ENCODE assay signal across 21 cellular contexts in the genomic region with DNA sequence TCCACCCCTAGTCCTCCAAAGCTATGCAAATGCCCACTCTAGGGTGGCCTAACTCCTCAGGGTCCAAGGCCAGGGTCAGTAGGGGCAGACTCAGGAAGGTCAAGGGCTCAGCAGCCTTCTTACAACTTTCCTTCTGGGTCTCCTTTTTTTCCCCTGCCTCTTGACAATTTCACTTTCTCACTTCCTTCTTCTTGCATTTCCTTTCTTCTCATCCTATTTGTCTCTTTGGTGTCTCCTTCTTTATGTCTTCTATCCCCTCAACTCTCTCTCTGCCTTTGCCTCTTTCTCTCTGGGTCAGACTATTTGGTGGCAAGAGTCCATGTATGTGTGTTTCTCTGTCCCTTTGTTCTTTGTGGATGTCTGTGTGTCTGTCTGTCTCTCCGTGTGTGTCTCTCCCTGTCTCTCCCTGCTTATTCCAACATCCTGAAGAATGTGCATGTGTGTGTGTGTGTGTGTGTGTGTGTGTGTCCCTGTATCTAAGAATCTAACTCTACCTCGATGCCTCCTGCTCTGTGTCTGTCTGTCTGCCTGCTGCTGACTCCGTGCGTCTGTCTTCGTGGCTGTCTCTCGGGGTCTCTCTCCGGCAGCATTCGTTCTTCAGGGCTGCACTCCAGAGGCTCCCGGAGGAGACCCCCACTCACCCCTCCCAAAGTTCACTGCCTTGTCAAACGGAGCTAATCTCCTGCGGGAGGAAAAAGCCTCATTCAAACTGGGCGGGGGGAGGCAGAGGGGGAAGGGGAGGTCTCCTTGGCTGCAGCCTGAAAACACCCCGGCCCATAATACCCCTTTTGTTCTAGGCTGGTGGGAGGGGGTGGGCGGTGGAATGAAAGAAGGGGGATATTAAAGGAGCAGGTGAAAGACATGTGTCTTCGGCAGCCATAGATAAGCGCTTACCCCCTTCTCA. TPM values are rescaled to one million over a fixed set of nuclear protein-coding genes. Genes with fewer than 3 reads are reported as not detected.
DNase-seq lines count a peak whose midpoint lies in the region; TF ChIP-seq lines count a peak whose summit lies in the region.
"Had no signal": no experiment of that assay in that cellular context is flagged by ENCODE, and none has a peak within 500 bp of the region (broad histone marks: within the 10 kb centered on the region; RNA-seq: fewer than 3 reads in every experiment).

No MANE protein-coding gene starts in this region.

- no peak overlapping the region for H4K12ac ChIP-seq in trophoblast cell (ENCODE audit: low read depth, low read length)

- no peak overlapping the region for H4K91ac ChIP-seq in trophoblast cell (ENCODE audit: low read depth, low read length)

- H3K14ac ChIP-seq in trophoblast cell (ENCODE audit: low read length) = no peak overlapping the region

- peaks cover 59% of the 10 kb centered on the region for H3K4me1 Mint-ChIP-seq in type B pancreatic cell (ENCODE audit: unreplicated experiment)
- no peaks in the 10 kb centered on the region for H3K4me1 Mint-ChIP-seq in activated CD4-positive, alpha-beta T cell treated with anti-CD3 and anti-CD28 coated beads, Interleukin-2, amount 10 ng/mL, durations not matched to agents 7 days and 5 days

- H2BK12ac ChIP-seq in trophoblast cell (ENCODE audit: low read length) = no peak overlapping the region

- no peak overlapping the region for H3K23ac ChIP-seq in trophoblast cell (ENCODE audit: low read length)

- 56 to 57% methylated on average over 16 of the region's 16 CpGs for whole genome bisulfite sequencing in thyroid gland, 2 donors
- WGBS in trophoblast cell (ENCODE audit: extremely low coverage, insufficient coverage, insufficient read length) = no CpG with 5 or more reads among the region's 16 CpGs

- no peak overlapping the region for H2AK5ac ChIP-seq in trophoblast cell (ENCODE audit: low read length)

- no peak for TF ChIP-seq POLR2A in thyroid gland (IDR thresholded peaks at IDR 0.05)

- H3K36me3 ChIP-seq in thyroid gland (no peaks in the 10 kb centered on the region), trophoblast cell (ENCODE audit: control insufficient read depth in 1 of 2, insufficient read depth in 2 of 2, low read length in 2 of 2) (no peaks in the 10 kb centered on the region)
- H3K36me3 ChIP-seq: lower lobe of right lung, prostate gland had no signal

- H3K9me3 ChIP-seq in thyroid gland = no peaks in the 10 kb centered on the region
- H3K9me3 ChIP-seq in trophoblast cell (ENCODE audit: insufficient read depth, low read depth, low read length) = no peaks in the 10 kb centered on the region
- H3K9me3 ChIP-seq: lower lobe of right lung, prostate gland, testis had no signal

- H2BK120ac ChIP-seq in trophoblast cell (ENCODE audit: insufficient read depth, low read length, poor library complexity) = no peak overlapping the region

- H3K27me3 ChIP-seq in thyroid gland = no peaks in the 10 kb centered on the region
- H3K27me3 ChIP-seq in trophoblast cell (ENCODE audit: insufficient read depth, low read length) = no peaks in the 10 kb centered on the region
- H3K27me3 ChIP-seq: testis had no signal

- no peak overlapping the region for H3K4ac ChIP-seq in trophoblast cell (ENCODE audit: low read depth, low read length)

- H3K9ac ChIP-seq in trophoblast cell (ENCODE audit: low read length) = no peak overlapping the region

- intact Hi-C loops in thyroid gland (cut with DNase I) = no loop called here

- H3K4me3 ChIP-seq in thyroid gland (replicated peaks in 1 of 3) = no peak overlapping the region
- no peak overlapping the region for H3K4me3 ChIP-seq in trophoblast cell (ENCODE audit: low read depth, low read length)
- H3K4me3 ChIP-seq: dorsolateral prefrontal cortex, lower lobe of right lung, prostate gland, testis had no signal

- H3K9me3 Mint-ChIP-seq in type B pancreatic cell = no peaks in the 10 kb centered on the region
- H3K9me3 Mint-ChIP-seq in activated CD4-positive, alpha-beta T cell treated with anti-CD3 and anti-CD28 coated beads, Interleukin-2, amount 10 ng/mL, durations not matched to agents 7 days and 5 days = no peaks in the 10 kb centered on the region
- H3K9me3 Mint-ChIP-seq: naive B cell had no signal

- H3K4me2 ChIP-seq in trophoblast cell (ENCODE audit: low read length) = no peak overlapping the region

- H3K4me3 Mint-ChIP-seq in type B pancreatic cell = peak overlapping the region; percentile 36
- no peak overlapping the region for H3K4me3 Mint-ChIP-seq in activated CD4-positive, alpha-beta T cell treated with anti-CD3 and anti-CD28 coated beads, Interleukin-2, amount 10 ng/mL, durations not matched to agents 7 days and 5 days
- H3K4me3 Mint-ChIP-seq: activated CD8-positive, alpha-beta T cell treated with anti-CD3 and anti-CD28 coated beads, Interleukin-2, amount 10 ng/mL, durations not matched to agents 7 days and 5 days had no signal

- H3K4me1 ChIP-seq in thyroid gland (no peaks in the 10 kb centered on the region), trophoblast cell (ENCODE audit: control insufficient read depth in 1 of 2, insufficient read depth in 2 of 2, low read length in 2 of 2) (no peaks in the 10 kb centered on the region)
- H3K4me1 ChIP-seq: lower lobe of right lung, prostate gland, testis had no signal

- H3K27me3 Mint-ChIP-seq in type B pancreatic cell = peaks cover 29% of the 10 kb centered on the region
- peaks cover 56% of the 10 kb centered on the region for H3K27me3 Mint-ChIP-seq in activated CD4-positive, alpha-beta T cell treated with anti-CD3 and anti-CD28 coated beads, Interleukin-2, amount 10 ng/mL, durations not matched to agents 7 days and 5 days

- H4K8ac ChIP-seq in trophoblast cell (ENCODE audit: low read depth, low read length) = no peak overlapping the region

- no peak overlapping the region for H2AFZ ChIP-seq in trophoblast cell (ENCODE audit: insufficient read depth, low read length, poor library complexity)

- H3K27ac Mint-ChIP-seq in type B pancreatic cell = peak overlapping the region; percentile 3
- no peak overlapping the region for H3K27ac Mint-ChIP-seq in activated CD4-positive, alpha-beta T cell treated with anti-CD3 and anti-CD28 coated beads, Interleukin-2, amount 10 ng/mL, durations not matched to agents 7 days and 5 days
- H3K27ac Mint-ChIP-seq: activated CD8-positive, alpha-beta T cell treated with anti-CD3 and anti-CD28 coated beads, Interleukin-2, amount 10 ng/mL, durations not matched to agents 7 days and 5 days had no signal

- DNase-seq in NCI-H2227 (lab: John Stamatoyannopoulos, UW; ENCODE audit: unreplicated experiment) (peak; percentile 21), NCI-H2227 treated with DMSO at 0.1 percent for 48 hours (lab: John Stamatoyannopoulos, UW) (no peak), astrocyte of the hippocampus (ENCODE audit: low read depth, low spot score) (peak; percentile 37), left kidney (ENCODE audit: low read depth, low spot score) (peak; percentile 76), type B pancreatic cell (ENCODE audit: extremely low spot score, unreplicated experiment) (no peak), thyroid gland (no peak), trophoblast cell (no peak)
- no peak for DNase-seq in activated CD4-positive, alpha-beta T cell treated with anti-CD3 and anti-CD28 coated beads, Interleukin-2, amount 10 ng/mL, durations not matched to agents 7 days and 5 days
- DNase-seq: activated CD4-positive, CD25-positive, alpha-beta regulatory T cell; activated CD8-positive, alpha-beta T cell treated with anti-CD3 and anti-CD28 coated beads, Interleukin-2, amount 10 ng/mL, durations not matched to agents 7 days and 5 days; dorsolateral prefrontal cortex; lower lobe of right lung; naive B cell; NCI-H2081; NCI-H510A; PC-3; stimulated activated CD4-positive, alpha-beta T cell treated with anti-CD3 and anti-CD28 coated beads, Interleukin-12 subunit alpha, Interleukin-12 subunit beta, amount 100 ng/mL, for 4 hours; T-helper 2 cell; testis had no signal

- TF ChIP-seq CTCF in type B pancreatic cell (conservative IDR thresholded peaks at IDR 0.05) (no peak), thyroid gland (IDR thresholded peaks at IDR 0.05) (no peak)

- no peaks in the 10 kb centered on the region for H3K79me1 ChIP-seq in trophoblast cell (ENCODE audit: low read length)

- CTCF ChIA-PET in activated CD4-positive, alpha-beta T cell treated with anti-CD3 and anti-CD28 coated beads, Interleukin-2, amount 10 ng/mL, durations not matched to agents 7 days and 5 days (lab: Charles Lee) = interaction anchor here (1.1 kb wide), 1 partner anchor 40 kb away, joined by 3 read pairs; no protein-coding TSS in a partner anchor

- H2BK5ac ChIP-seq in trophoblast cell (ENCODE audit: low read depth, low read length, poor library complexity) = no peak overlapping the region

- POLR2A ChIA-PET in activated CD4-positive, alpha-beta T cell treated with anti-CD3 and anti-CD28 coated beads, Interleukin-2, amount 10 ng/mL, durations not matched to agents 7 days and 5 days (lab: Charles Lee) = no interaction called here

- H3K36me3 Mint-ChIP-seq in type B pancreatic cell = no peaks in the 10 kb centered on the region
- no peaks in the 10 kb centered on the region for H3K36me3 Mint-ChIP-seq in activated CD4-positive, alpha-beta T cell treated with anti-CD3 and anti-CD28 coated beads, Interleukin-2, amount 10 ng/mL, durations not matched to agents 7 days and 5 days (ENCODE audit: low read depth)
- H3K36me3 Mint-ChIP-seq: naive B cell had no signal

- no peak overlapping the region for H3K27ac ChIP-seq in thyroid gland
- H3K27ac ChIP-seq in trophoblast cell (ENCODE audit: low read depth, low read length) = no peak overlapping the region
- H3K27ac ChIP-seq: C4-2B, dorsolateral prefrontal cortex, lower lobe of right lung, prostate gland, testis had no signal

- no peaks in the 10 kb centered on the region for H3K79me2 ChIP-seq in trophoblast cell (ENCODE audit: control insufficient read depth, insufficient read depth, low read length, poor library complexity)

- H3K18ac ChIP-seq in trophoblast cell (ENCODE audit: low read length) = no peak overlapping the region

RNA-seq across cellular contexts. Expression of a gene that starts 51.7 kb away (rescaled TPM):
- total RNA-seq in type B pancreatic cell (ENCODE audit: low replicate concordance) = 62.2 and 100 TPM in 2 replicates
- 10 to 100 TPM; 12.6 to 42.4 (median 23.7) TPM for total RNA-seq in thyroid gland
- 14.4 TPM in 2 replicates for polyA plus RNA-seq in trophoblast cell (2013)
- total RNA-seq in activated CD4-positive, alpha-beta T cell treated with anti-CD3 and anti-CD28 coated beads, Interleukin-2, amount 10 ng/mL, durations not matched to agents 7 days and 5 days = 1 to 10 TPM; 4.8 to 5.3 TPM

Comparison
In these comparisons a context has a peak if more than half of its experiments do, and no peak if none do; other contexts are left out.
1. DNase-seq: peak in NCI-H2227 (single experiment), astrocyte of the hippocampus (single experiment) and left kidney (single experiment); none in NCI-H2227 treated with DMSO at 0.1 percent for 48 hours (single experiment), type B pancreatic cell (single experiment), thyroid gland (0 of 2), trophoblast cell (0 of 2) and activated CD4-positive, alpha-beta T cell treated with anti-CD3 and anti-CD28 coated beads, Interleukin-2, amount 10 ng/mL, durations not matched to agents 7 days and 5 days (single experiment).